In genomic region chr3:152200476-152201422, GRCh38 we compare ENCODE assay signal across 10 cellular contexts.
DNase-seq lines count a peak whose midpoint lies in the region; ATAC-seq and TF ChIP-seq lines count a peak whose summit lies in the region.
"Had no signal": no experiment of that assay in that cellular context is flagged by ENCODE, and none has a peak within 500 bp of the region (broad histone marks: within the 10 kb centered on the region; RNA-seq: fewer than 3 reads in every experiment).

No MANE protein-coding gene starts in this region.

- H3K4me3 ChIP-seq in colonic mucosa (no peak overlapping the region), osteoblast (ENCODE audit: insufficient read depth, low read length) (no peak overlapping the region)

- H3K4me1 ChIP-seq in colonic mucosa (no peaks in the 10 kb centered on the region), osteoblast (ENCODE audit: insufficient read depth, low read length) (peaks cover 39% of the 10 kb centered on the region)

- H3K27me3 ChIP-seq in colonic mucosa (no peaks in the 10 kb centered on the region), osteoblast (ENCODE audit: insufficient read depth, low read length) (no peaks in the 10 kb centered on the region)

- peak overlapping the region; percentile 58 for H2AFZ ChIP-seq in osteoblast (ENCODE audit: low read length)

- H3K9me3 ChIP-seq in colonic mucosa, result no peaks in the 10 kb centered on the region
- H3K9me3 ChIP-seq in osteoblast (ENCODE audit: low read depth, low read length), result no peaks in the 10 kb centered on the region

- TF ChIP-seq CTCF in colonic mucosa (IDR thresholded peaks at IDR 0.05), result no peak
- TF ChIP-seq CTCF in osteoblast (IDR thresholded peaks at IDR 0.05; ENCODE audit: extremely low read depth, low read depth, low read length), result no peak

- H3K36me3 ChIP-seq in colonic mucosa (no peaks in the 10 kb centered on the region), osteoblast (ENCODE audit: insufficient read depth, low read length) (no peaks in the 10 kb centered on the region)

- intact Hi-C loops in colonic mucosa (cut with DNase I), result no loop called here

- H3K27ac ChIP-seq in colonic mucosa, result peak overlapping the region; percentile 56
- H3K27ac ChIP-seq in osteoblast (ENCODE audit: low read depth, low read length), result no peak overlapping the region

- no peaks in the 10 kb centered on the region for H4K20me1 ChIP-seq in osteoblast (ENCODE audit: insufficient read depth, low read length)

- peak; percentile 31 for DNase-seq in GF-D8 (lab: John Stamatoyannopoulos, UW)
- DNase-seq in KG1 (lab: John Stamatoyannopoulos, UW), result peak; percentile 52
- no peak for DNase-seq in colonic mucosa
- DNase-seq in osteoblast (ENCODE audit: insufficient read length, low spot score, missing footprints), result no peak
- DNase-seq in HPDE6-E6E7 (ENCODE audit: extremely low spot score), result no peak
- DNase-seq in inferior parietal cortex (ENCODE audit: extremely low spot score), result no peak
- DNase-seq: dermis blood vessel endothelial cell, SIG-M5 had no signal

- H3K79me2 ChIP-seq in osteoblast (ENCODE audit: insufficient read depth, low read length), result no peaks in the 10 kb centered on the region

- H3K9ac ChIP-seq in colonic mucosa (ENCODE audit: low read depth in 2 of 2, low read length in 2 of 2), result peak overlapping the region in 1 of 2 donors; percentile 4

- no peak for ATAC-seq in HG02885 (IDR thresholded peaks at IDR 0.05; ENCODE audit: poor library complexity, unreplicated experiment)
- ATAC-seq in HG03108 (IDR thresholded peaks at IDR 0.05; ENCODE audit: unreplicated experiment), result no peak

- H3K4me2 ChIP-seq in osteoblast (ENCODE audit: insufficient read depth, low read length), result peak overlapping the region; percentile 2

Comparison
In these comparisons a context has a peak if more than half of its experiments do, and no peak if none do; other contexts are left out.
1. DNase-seq: peak in GF-D8 (single experiment) and KG1 (single experiment); none in colonic mucosa (single experiment), osteoblast (single experiment), HPDE6-E6E7 (single experiment) and inferior parietal cortex (single experiment).